ENCODE assay signal across 8 cellular contexts in genomic region chr2:223459328-223459939, GRCh38.
DNase-seq lines count a peak whose midpoint lies in the region; ATAC-seq and TF ChIP-seq lines count a peak whose summit lies in the region.

No MANE protein-coding gene starts in this region.

- no peaks in the 10 kb centered on the region for H3K36me3 ChIP-seq in BE2C

- H3K27ac ChIP-seq in HL-60 (replicated peaks) (peak overlapping the region; percentile 83), RWPE1 (no peak overlapping the region)

- POLR2A ChIA-PET in RWPE1 (lab: Yijun Ruan, JAX; ENCODE audit: low non-redundant PET), result no interaction called here

- CTCF ChIA-PET in RWPE1 (lab: Yijun Ruan, JAX), result interaction anchor here (0.6 to 1.0 kb wide), 3 partner anchors 60 to 1350 kb away, joined by 3 to 6 read pairs (median 3); no protein-coding TSS in a partner anchor

- DNase-seq in BE2C, result no peak
- no peak for DNase-seq in HL-60 (ENCODE audit: low read depth in 1 of 2, low spot score in 1 of 2)
- DNase-seq in RWPE1 (ENCODE audit: low spot score), result peak; percentile 16
- DNase-seq in globus pallidus (ENCODE audit: low spot score), result peak; percentile 5
- no peak for DNase-seq in anterior cingulate cortex (lab: John Stamatoyannopoulos, UW)
- no peak for DNase-seq in AG08396 (ENCODE audit: low spot score)
- no peak for DNase-seq in stimulated activated CD4-positive, alpha-beta T cell treated with anti-CD3 and anti-CD28 coated beads, Interleukin-4, amount 100 ng/mL, for 1 hour

- H3K27me3 ChIP-seq in BE2C (no peaks in the 10 kb centered on the region), HL-60 (ENCODE audit: insufficient read depth, poor library complexity, severe bottlenecking) (no peaks in the 10 kb centered on the region)

- H3K9me3 ChIP-seq in BE2C, result no peaks in the 10 kb centered on the region

- H3K4me3 ChIP-seq in BE2C (ENCODE audit: low read depth, low read length) (no peak overlapping the region), HL-60 (replicated peaks; ENCODE audit: insufficient read depth, low read length) (no peak overlapping the region)

- TF ChIP-seq CTCF in BE2C (IDR thresholded peaks at IDR 0.05; ENCODE audit: low read depth, low read length), result peak; percentile 48
- no peak for TF ChIP-seq CTCF in HL-60 (IDR thresholded peaks at IDR 0.05; ENCODE audit: insufficient read depth, low read length)
- TF ChIP-seq CTCF in RWPE1 (conservative IDR thresholded peaks at IDR 0.05; ENCODE audit: low read depth), result no peak

- ATAC-seq in GM18511 (IDR thresholded peaks at IDR 0.05; ENCODE audit: unreplicated experiment), result no peak

- H3K4me1 ChIP-seq in BE2C, result peaks cover 23% of the 10 kb centered on the region

Comparison
In these comparisons a context has a peak if more than half of its experiments do, and no peak if none do; other contexts are left out.
1. DNase-seq: peak in RWPE1 (single experiment) and globus pallidus (single experiment); none in BE2C (single experiment), HL-60 (0 of 2), anterior cingulate cortex (0 of 58), AG08396 (single experiment) and stimulated activated CD4-positive, alpha-beta T cell treated with anti-CD3 and anti-CD28 coated beads, Interleukin-4, amount 100 ng/mL, for 1 hour (single experiment).